Comparison of ENCODE assay signal across 12 cellular contexts in the genomic region with DNA sequence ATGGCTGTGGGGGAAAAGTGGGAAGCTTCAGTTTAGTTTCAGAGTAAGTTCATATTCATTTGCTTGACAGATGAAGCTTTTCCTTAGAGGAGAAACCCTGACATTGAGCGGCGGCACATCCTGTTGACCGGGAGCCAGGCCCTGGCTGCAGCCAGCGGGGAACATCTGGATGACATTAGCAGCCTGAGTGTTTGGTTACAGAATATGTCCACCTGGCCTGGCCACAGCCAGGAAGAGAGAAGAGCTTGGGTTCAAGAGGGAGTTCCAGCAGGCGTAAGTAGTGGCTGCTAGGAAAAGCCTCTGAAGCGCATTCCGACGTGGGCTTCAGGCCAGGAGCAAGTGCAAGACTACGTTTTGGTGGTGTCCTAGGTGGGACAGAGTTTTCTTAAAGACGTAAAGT.
"Had no signal": no experiment of that assay in that cellular context is flagged by ENCODE, and none has a peak within 500 bp of the region (broad histone marks: within the 10 kb centered on the region; RNA-seq: fewer than 3 reads in every experiment).

No MANE protein-coding gene starts in this region.

- H3K9me3 ChIP-seq: colonic mucosa, gastrocnemius medialis, mucosa of descending colon had no signal

- H3K4me1 ChIP-seq: colonic mucosa had no signal

- DNase-seq: activated CD4-positive, alpha-beta T cell treated with anti-CD3 and anti-CD28 coated beads for 48 hours; activated CD8-positive, alpha-beta memory T cell treated with anti-CD3 and anti-CD28 coated beads for 24 hours; activated naive CD4-positive, alpha-beta T cell treated with anti-CD3 and anti-CD28 coated beads for 36 hours; colonic mucosa; hippocampal formation; naive thymus-derived CD8-positive, alpha-beta T cell; T-helper 1 cell had no signal

- H3K27me3 ChIP-seq: cardiac muscle cell, colonic mucosa, gastrocnemius medialis had no signal

- H3K27ac ChIP-seq: cardiac muscle cell, colonic mucosa, gastrocnemius medialis, skin epidermis had no signal

- ATAC-seq: activated T-helper 17 cell treated with anti-CD3 and anti-CD28 coated beads, Interleukin-2, amount 50 U/mL, for 72 hours; mucosa of descending colon; naive thymus-derived CD8-positive, alpha-beta T cell had no signal

- H3K4me3 ChIP-seq: cardiac muscle cell, colonic mucosa, gastrocnemius medialis, mucosa of descending colon, skin epidermis had no signal

- H3K36me3 ChIP-seq: cardiac muscle cell, colonic mucosa, gastrocnemius medialis had no signal
